Comparison of ENCODE assay signal across 15 cellular contexts in the genomic region with DNA sequence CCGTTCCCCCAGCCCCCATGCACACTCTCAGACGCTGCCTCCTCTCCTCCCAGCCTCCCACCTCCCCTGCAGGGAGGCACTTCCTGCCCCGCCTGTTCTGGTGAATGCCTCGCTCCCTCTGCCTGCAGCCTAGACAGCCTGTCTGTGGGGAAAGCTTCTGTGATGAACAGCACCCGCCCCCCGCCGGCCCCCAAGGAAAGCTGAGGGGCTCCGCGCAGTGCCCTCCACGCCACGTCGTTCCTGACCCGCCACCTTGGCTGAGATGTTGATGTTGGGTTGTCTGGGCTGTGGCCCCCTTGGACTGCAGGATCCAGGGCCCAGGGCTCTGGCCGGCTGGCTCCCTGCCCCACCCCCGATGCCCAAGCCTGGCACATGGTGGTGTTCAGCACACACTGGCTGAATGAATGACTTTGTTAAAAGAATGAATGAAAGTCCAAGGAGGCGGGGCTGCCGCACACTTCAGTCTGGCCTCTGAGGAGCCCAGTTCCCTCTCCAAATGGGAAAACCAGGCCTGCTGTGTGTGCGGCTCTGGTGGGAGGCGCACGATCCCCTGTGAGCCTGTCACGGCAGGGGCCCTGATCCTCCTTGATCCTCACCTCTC. TPM values are rescaled to one million over a fixed set of nuclear protein-coding genes. Genes with fewer than 3 reads are reported as not detected.
DNase-seq lines count a peak whose midpoint lies in the region; ATAC-seq, FAIRE-seq and TF ChIP-seq lines count a peak whose summit lies in the region.
"Had no signal": no experiment of that assay in that cellular context is flagged by ENCODE, and none has a peak within 500 bp of the region (broad histone marks: within the 10 kb centered on the region; RNA-seq: fewer than 3 reads in every experiment).

No MANE protein-coding gene starts in this region.

- H3K36me3 Mint-ChIP-seq in astrocyte (ENCODE audit: low read depth, unreplicated experiment): peaks cover 5% of the 10 kb centered on the region
- H3K36me3 Mint-ChIP-seq in activated CD4-positive, alpha-beta memory T cell treated with anti-CD3 and anti-CD28 coated beads for 36 hours: no peaks in the 10 kb centered on the region

- H3K4me1 Mint-ChIP-seq in astrocyte (ENCODE audit: low read depth, unreplicated experiment): peaks cover 20% of the 10 kb centered on the region
- H3K4me1 Mint-ChIP-seq in activated CD4-positive, alpha-beta memory T cell treated with anti-CD3 and anti-CD28 coated beads for 36 hours (ENCODE audit: low read depth): no peaks in the 10 kb centered on the region

- H3K4me1 ChIP-seq in heart left ventricle: peaks cover 3 to 43% (median 27%) of the 10 kb centered on the region in 12 donors
- peaks cover 8% of the 10 kb centered on the region for H3K4me1 ChIP-seq in astrocyte (ENCODE audit: insufficient read depth, low read length)
- H3K4me1 ChIP-seq in mesodermal cell (ENCODE audit: control insufficient read depth, insufficient read depth, low read length, poor library complexity, severe bottlenecking): peaks cover 48% of the 10 kb centered on the region
- peaks cover 24% of the 10 kb centered on the region for H3K4me1 ChIP-seq in upper lobe of right lung

- H2AFZ ChIP-seq in astrocyte (ENCODE audit: low read depth, low read length): peak overlapping the region; percentile 41

- peak overlapping the region; percentile 29 for H3K4me2 ChIP-seq in astrocyte (ENCODE audit: low read length)

- DNase-seq in heart left ventricle (peak in 1 of 5 donors; percentile 35), Right ventricle myocardium inferior (ENCODE audit: missing footprints) (no peak), astrocyte (ENCODE audit: low read depth) (no peak), upper lobe of right lung (no peak), posterior vena cava (ENCODE audit: low spot score) (no peak), GM19238 (ENCODE audit: insufficient read length, low spot score) (no peak)
- DNase-seq in activated CD4-positive, alpha-beta memory T cell treated with anti-CD3 and anti-CD28 coated beads for 36 hours: no peak
- DNase-seq: KG1, SIG-M5 had no signal

- no peak for TF ChIP-seq POLR2A in heart left ventricle (IDR thresholded peaks at IDR 0.05)

- POLR2A ChIA-PET in activated CD4-positive, alpha-beta memory T cell treated with anti-CD3 and anti-CD28 coated beads for 36 hours (lab: Charles Lee): no interaction called here

- H3K36me3 ChIP-seq in heart left ventricle (no peaks in the 10 kb centered on the region), astrocyte (ENCODE audit: insufficient read depth, low read length) (no peaks in the 10 kb centered on the region), mesodermal cell (ENCODE audit: control insufficient read depth, insufficient read depth, low read length) (no peaks in the 10 kb centered on the region), upper lobe of right lung (no peaks in the 10 kb centered on the region)

- intact Hi-C loops in heart left ventricle (cut with DNase I): no loop called here
- intact Hi-C loops in Right ventricle myocardium inferior (cut with DNase I): no loop called here
- intact Hi-C loops in upper lobe of right lung (cut with DNase I): no loop called here
- intact Hi-C loops in posterior vena cava (cut with DNase I): no loop called here
- intact Hi-C loops in activated CD4-positive, alpha-beta memory T cell treated with anti-CD3 and anti-CD28 coated beads for 36 hours (cut with micrococcal nuclease): no loop called here

- CTCF ChIA-PET in activated CD4-positive, alpha-beta memory T cell treated with anti-CD3 and anti-CD28 coated beads for 36 hours (lab: Charles Lee): no interaction called here

- 41 to 48% (median 46%) methylated on average over 16 to 21 of the region's 21 CpGs for WGBS in heart left ventricle, 4 donors
- WGBS in mesodermal cell (ENCODE audit: insufficient coverage in 2 of 2), 2 experiments: 35 to 42% methylated on average over 12 to 19 of the region's 21 CpGs

- peaks cover 0 to 18% (median 0%) of the 10 kb centered on the region in 9 donors for H3K27me3 ChIP-seq in heart left ventricle
- H3K27me3 ChIP-seq in astrocyte (ENCODE audit: insufficient read depth, low read length): peaks cover 39% of the 10 kb centered on the region
- H3K27me3 ChIP-seq in upper lobe of right lung: peaks cover 12% of the 10 kb centered on the region

- ATAC-seq in heart left ventricle (peak in 2 of 4 donors; percentile 13 to 37), Right ventricle myocardium inferior (no peak), upper lobe of right lung (no peak)
- ATAC-seq: activated CD4-positive, CD25-positive, alpha-beta regulatory T cell treated with anti-CD3 and anti-CD28 coated beads, Interleukin-2, amount 50 U/mL, for 24 hours had no signal

- TF ChIP-seq CTCF in heart left ventricle (IDR thresholded peaks at IDR 0.05) (peak in 1 of 12 donors; percentile 20), astrocyte (IDR thresholded peaks at IDR 0.05; ENCODE audit: insufficient read depth, low read depth, low read length) (no peak), upper lobe of right lung (IDR thresholded peaks at IDR 0.05) (no peak)

- peak overlapping the region; percentile 40 for H3K4me3 Mint-ChIP-seq in astrocyte (ENCODE audit: unreplicated experiment)
- no peak overlapping the region for H3K4me3 Mint-ChIP-seq in activated CD4-positive, alpha-beta memory T cell treated with anti-CD3 and anti-CD28 coated beads for 36 hours

- no peak for FAIRE-seq in astrocyte (lab: Jason Lieb, UNC)

- peak overlapping the region; percentile 12 for H3K27ac Mint-ChIP-seq in astrocyte (ENCODE audit: unreplicated experiment)
- no peak overlapping the region for H3K27ac Mint-ChIP-seq in activated CD4-positive, alpha-beta memory T cell treated with anti-CD3 and anti-CD28 coated beads for 36 hours

- H3K79me2 ChIP-seq in astrocyte (ENCODE audit: insufficient read depth, low read length): no peaks in the 10 kb centered on the region

- H3K27ac ChIP-seq in heart left ventricle: peak overlapping the region in 8 of 12 donors; percentile 1 to 62 (median 32)
- H3K27ac ChIP-seq in astrocyte (ENCODE audit: low read depth, low read length): no peak overlapping the region
- peak overlapping the region; percentile 62 for H3K27ac ChIP-seq in mesodermal cell (ENCODE audit: low read depth, low read length, severe bottlenecking)
- peak overlapping the region; percentile 49 for H3K27ac ChIP-seq in upper lobe of right lung

- peaks cover 42% of the 10 kb centered on the region for H3K27me3 Mint-ChIP-seq in astrocyte (ENCODE audit: low read depth, unreplicated experiment)
- H3K27me3 Mint-ChIP-seq in activated CD4-positive, alpha-beta memory T cell treated with anti-CD3 and anti-CD28 coated beads for 36 hours: peaks cover 3% of the 10 kb centered on the region

- H3K4me3 ChIP-seq in heart left ventricle: peak overlapping the region in 2 of 12 donors; percentile 12 to 19
- no peak overlapping the region for H3K4me3 ChIP-seq in astrocyte (ENCODE audit: insufficient read depth, low read depth, low read length)
- H3K4me3 ChIP-seq in mesodermal cell (ENCODE audit: extremely low read depth, insufficient read depth, low read length, poor library complexity, severe bottlenecking): no peak overlapping the region
- H3K4me3 ChIP-seq in upper lobe of right lung: no peak overlapping the region

- no peaks in the 10 kb centered on the region for H3K9me3 Mint-ChIP-seq in astrocyte (ENCODE audit: unreplicated experiment)
- no peaks in the 10 kb centered on the region for H3K9me3 Mint-ChIP-seq in activated CD4-positive, alpha-beta memory T cell treated with anti-CD3 and anti-CD28 coated beads for 36 hours

- H3K9ac ChIP-seq in astrocyte (ENCODE audit: low read length): no peak overlapping the region

- H3K9me3 ChIP-seq in heart left ventricle: no peaks in the 10 kb centered on the region
- H3K9me3 ChIP-seq in astrocyte (ENCODE audit: insufficient read depth, low read depth, low read length): no peaks in the 10 kb centered on the region
- no peaks in the 10 kb centered on the region for H3K9me3 ChIP-seq in mesodermal cell (ENCODE audit: control insufficient read depth, low read length)
- no peaks in the 10 kb centered on the region for H3K9me3 ChIP-seq in upper lobe of right lung

- H4K20me1 ChIP-seq in astrocyte (ENCODE audit: insufficient read depth, low read length): no peaks in the 10 kb centered on the region

RNA-seq across cellular contexts. Expression of gene MYMK, which starts 2.1 kb away (rescaled TPM):
- total RNA-seq in heart left ventricle (not detected), Right ventricle myocardium inferior (not detected), astrocyte (not detected in 2 replicates), upper lobe of right lung (not detected), posterior vena cava (not detected)
- not detected for polyA plus RNA-seq in heart left ventricle
- not detected for polyA plus RNA-seq in mesodermal cell (2013, experiment 1 of 2)
- polyA plus RNA-seq in mesodermal cell (2013, experiment 2 of 2): not detected
- total RNA-seq in activated CD4-positive, alpha-beta memory T cell treated with anti-CD3 and anti-CD28 coated beads for 36 hours: not detected
- total RNA-seq: chondrocyte, lung microvascular endothelial cell, NCI-H460 had no signal

RNA-seq across cellular contexts. Expression of gene ADAMTSL2, which starts 7.7 kb away (rescaled TPM):
- total RNA-seq in heart left ventricle (1 to 10 TPM; 2.3 to 5.1 (median 4.2) TPM), Right ventricle myocardium inferior (9.5 TPM), astrocyte (0.52 and 0.58 TPM in 2 replicates), upper lobe of right lung (17.4 TPM), posterior vena cava (10 to 100 TPM in 1 of 2 donors, 1 to 10 TPM in 1; 5.5 to 11.3 TPM)
- 1 to 10 TPM; 2.3 to 3.5 TPM for polyA plus RNA-seq in heart left ventricle
- 30.7 TPM for polyA plus RNA-seq in mesodermal cell (2013, experiment 1 of 2)
- 30.4 TPM for polyA plus RNA-seq in mesodermal cell (2013, experiment 2 of 2)
- total RNA-seq in activated CD4-positive, alpha-beta memory T cell treated with anti-CD3 and anti-CD28 coated beads for 36 hours: under 1 TPM; 0.05 to 0.07 TPM
- total RNA-seq: G401, NCI-H460 had no signal

RNA-seq across cellular contexts. Expression of gene SLC2A6, which starts 47.9 kb away (rescaled TPM):
- total RNA-seq in heart left ventricle: 10 to 100 TPM in 1 of 9 donors, 1 to 10 TPM in 8; 1.8 to 10.4 (median 3.2) TPM
- polyA plus RNA-seq in heart left ventricle: 1 to 10 TPM; 2.7 to 4.9 TPM
- total RNA-seq in Right ventricle myocardium inferior: 2.7 TPM
- 21.1 and 24.3 TPM in 2 replicates for total RNA-seq in astrocyte
- polyA plus RNA-seq in mesodermal cell (2013, experiment 1 of 2): 18.3 TPM
- polyA plus RNA-seq in mesodermal cell (2013, experiment 2 of 2): 15.1 TPM
- total RNA-seq in upper lobe of right lung: 11.4 TPM
- total RNA-seq in posterior vena cava: 1 to 10 TPM; 3.2 to 4.0 TPM
- 1 to 10 TPM; 2.2 to 2.6 TPM for total RNA-seq in activated CD4-positive, alpha-beta memory T cell treated with anti-CD3 and anti-CD28 coated beads for 36 hours
